12 cellular contexts compared by ENCODE assay signal in the genomic region with DNA sequence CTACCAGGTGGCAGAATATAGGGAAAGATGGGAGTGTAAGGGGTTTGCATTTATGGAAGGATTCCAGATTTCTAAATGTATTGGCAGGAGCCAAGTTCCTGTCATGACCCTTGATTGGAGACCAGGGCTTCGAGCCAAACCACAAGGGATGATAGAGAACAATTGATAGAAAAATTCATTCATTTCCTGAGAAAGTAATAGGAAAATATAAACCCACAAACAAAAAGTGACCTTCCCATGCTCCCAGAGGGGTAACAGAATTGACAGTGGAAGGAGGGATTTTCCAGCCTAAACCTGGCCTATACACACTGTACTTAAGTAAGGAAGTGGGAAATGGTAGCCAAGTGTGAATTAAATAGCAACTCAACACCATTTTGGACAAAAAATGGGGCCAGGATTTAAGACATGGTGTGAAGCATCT. TPM values are rescaled to one million over a fixed set of nuclear protein-coding genes. Genes with fewer than 3 reads are reported as not detected.
DNase-seq lines count a peak whose midpoint lies in the region; ATAC-seq and TF ChIP-seq lines count a peak whose summit lies in the region.
"Had no signal": no experiment of that assay in that cellular context is flagged by ENCODE, and none has a peak within 500 bp of the region (broad histone marks: within the 10 kb centered on the region; RNA-seq: fewer than 3 reads in every experiment).

No MANE protein-coding gene starts in this region.

- TF ChIP-seq POLR2A in suprapubic skin (IDR thresholded peaks at IDR 0.05) = no peak

- H3K36me3 ChIP-seq in ascending aorta (no peaks in the 10 kb centered on the region), suprapubic skin (no peaks in the 10 kb centered on the region)
- H3K36me3 ChIP-seq: cardiac muscle cell had no signal

- peaks cover 2 to 52% of the 10 kb centered on the region in 2 donors for H3K4me1 ChIP-seq in ascending aorta
- peaks cover 73% of the 10 kb centered on the region for H3K4me1 ChIP-seq in suprapubic skin

- peaks cover 26% of the 10 kb centered on the region for H3K27me3 Mint-ChIP-seq in activated CD8-positive, alpha-beta T cell treated with anti-CD3 and anti-CD28 coated beads, Interleukin-2, amount 10 ng/mL, durations not matched to agents 7 days and 5 days (ENCODE audit: low read depth)

- H3K27me3 ChIP-seq in ascending aorta = no peaks in the 10 kb centered on the region
- no peaks in the 10 kb centered on the region for H3K27me3 ChIP-seq in suprapubic skin
- H3K27me3 ChIP-seq: cardiac muscle cell had no signal

- 26% methylated on average over 1 of the region's 1 CpG for WGBS in suprapubic skin

- TF ChIP-seq CTCF in ascending aorta (IDR thresholded peaks at IDR 0.05) (no peak), suprapubic skin (IDR thresholded peaks at IDR 0.05) (no peak)

- intact Hi-C loops in ascending aorta (cut with DNase I) = loop anchor here (5.0 kb wide), 1 partner anchor 73 kb away; no protein-coding TSS in a partner anchor

- ATAC-seq in activated CD8-positive, alpha-beta T cell treated with anti-CD3 and anti-CD28 coated beads, Interleukin-2, amount 10 ng/mL, durations not matched to agents 7 days and 5 days = no peak
- no peak for ATAC-seq in HG03520 (IDR thresholded peaks at IDR 0.05; ENCODE audit: unreplicated experiment)
- ATAC-seq: activated CD8-positive, alpha-beta memory T cell treated with anti-CD3 and anti-CD28 coated beads, Interleukin-2, amount 10 ng/mL, durations not matched to agents 7 days and 5 days had no signal

- TF ChIP-seq EP300 in suprapubic skin (IDR thresholded peaks at IDR 0.05) = no peak

- no peak overlapping the region for H3K27ac Mint-ChIP-seq in activated CD8-positive, alpha-beta T cell treated with anti-CD3 and anti-CD28 coated beads, Interleukin-2, amount 10 ng/mL, durations not matched to agents 7 days and 5 days
- H3K27ac Mint-ChIP-seq: activated CD8-positive, alpha-beta memory T cell treated with anti-CD3 and anti-CD28 coated beads, Interleukin-2, amount 10 ng/mL, durations not matched to agents 7 days and 5 days had no signal

- no peaks in the 10 kb centered on the region for H3K36me3 Mint-ChIP-seq in activated CD8-positive, alpha-beta T cell treated with anti-CD3 and anti-CD28 coated beads, Interleukin-2, amount 10 ng/mL, durations not matched to agents 7 days and 5 days (ENCODE audit: low read depth)
- H3K36me3 Mint-ChIP-seq: activated CD8-positive, alpha-beta memory T cell treated with anti-CD3 and anti-CD28 coated beads, Interleukin-2, amount 10 ng/mL, durations not matched to agents 7 days and 5 days had no signal

- CTCF ChIA-PET in activated CD8-positive, alpha-beta T cell treated with anti-CD3 and anti-CD28 coated beads, Interleukin-2, amount 10 ng/mL, durations not matched to agents 7 days and 5 days (lab: Charles Lee) = no interaction called here

- H3K4me3 Mint-ChIP-seq in activated CD8-positive, alpha-beta T cell treated with anti-CD3 and anti-CD28 coated beads, Interleukin-2, amount 10 ng/mL, durations not matched to agents 7 days and 5 days = no peak overlapping the region
- H3K4me3 Mint-ChIP-seq: activated CD8-positive, alpha-beta memory T cell treated with anti-CD3 and anti-CD28 coated beads, Interleukin-2, amount 10 ng/mL, durations not matched to agents 7 days and 5 days; neural crest cell had no signal

- no peak overlapping the region for H3K4me3 ChIP-seq in ascending aorta
- H3K4me3 ChIP-seq in suprapubic skin = no peak overlapping the region
- H3K4me3 ChIP-seq: cardiac muscle cell had no signal

- H3K27ac ChIP-seq in ascending aorta (peak overlapping the region; percentile 82 to 89), suprapubic skin (peak overlapping the region; percentile 84)
- H3K27ac ChIP-seq: cardiac muscle cell had no signal

- H3K9me3 ChIP-seq in ascending aorta (no peaks in the 10 kb centered on the region), suprapubic skin (no peaks in the 10 kb centered on the region)

- POLR2A ChIA-PET in activated CD8-positive, alpha-beta T cell treated with anti-CD3 and anti-CD28 coated beads, Interleukin-2, amount 10 ng/mL, durations not matched to agents 7 days and 5 days (lab: Charles Lee) = no interaction called here

- H3K9me3 Mint-ChIP-seq in activated CD8-positive, alpha-beta T cell treated with anti-CD3 and anti-CD28 coated beads, Interleukin-2, amount 10 ng/mL, durations not matched to agents 7 days and 5 days (ENCODE audit: insufficient read depth) = no peaks in the 10 kb centered on the region
- H3K9me3 Mint-ChIP-seq: neural crest cell had no signal

- DNase-seq in LoVo (ENCODE audit: low spot score) (peak; percentile 27), ascending aorta (ENCODE audit: low spot score in 2 of 2) (no peak), glomerular visceral epithelial cell (ENCODE audit: extremely low spot score) (peak; percentile 75), suprapubic skin (ENCODE audit: low spot score in 2 of 2) (no peak), activated gamma-delta T cell treated with Interleukin-2 at 50 U/mL for 16 hours (no peak)
- DNase-seq in activated CD8-positive, alpha-beta T cell treated with anti-CD3 and anti-CD28 coated beads, Interleukin-2, amount 10 ng/mL, durations not matched to agents 7 days and 5 days = no peak
- DNase-seq: activated CD8-positive, alpha-beta memory T cell treated with anti-CD3 and anti-CD28 coated beads, Interleukin-2, amount 10 ng/mL, durations not matched to agents 7 days and 5 days; H7; NCI-H2107 had no signal

- no peaks in the 10 kb centered on the region for H3K4me1 Mint-ChIP-seq in activated CD8-positive, alpha-beta T cell treated with anti-CD3 and anti-CD28 coated beads, Interleukin-2, amount 10 ng/mL, durations not matched to agents 7 days and 5 days (ENCODE audit: low read depth)
- H3K4me1 Mint-ChIP-seq: activated CD8-positive, alpha-beta memory T cell treated with anti-CD3 and anti-CD28 coated beads, Interleukin-2, amount 10 ng/mL, durations not matched to agents 7 days and 5 days had no signal

RNA-seq across cellular contexts. Expression of a gene that starts 22.4 kb away (rescaled TPM):
- total RNA-seq in ascending aorta (0.85 TPM), suprapubic skin (1 to 10 TPM in 3 of 4 donors, under 1 TPM in 1; 0.49 to 2.6 (median 1.4) TPM)
- 1 to 10 TPM; 7.3 TPM for total RNA-seq in activated CD8-positive, alpha-beta T cell treated with anti-CD3 and anti-CD28 coated beads, Interleukin-2, amount 10 ng/mL, durations not matched to agents 7 days and 5 days
- total RNA-seq: cardiac muscle cell had no signal

RNA-seq across cellular contexts. Expression of a gene that starts 27.9 kb away (rescaled TPM):
- 57.9 TPM for total RNA-seq in ascending aorta
- 10 to 100 TPM; 15.6 to 21.2 (median 18.8) TPM for total RNA-seq in suprapubic skin
- total RNA-seq in activated CD8-positive, alpha-beta T cell treated with anti-CD3 and anti-CD28 coated beads, Interleukin-2, amount 10 ng/mL, durations not matched to agents 7 days and 5 days = 10 to 100 TPM; 23.5 to 29.2 TPM

RNA-seq across cellular contexts. Expression of a gene that starts 48.3 kb away (rescaled TPM):
- total RNA-seq in ascending aorta = 1.9 TPM
- total RNA-seq in suprapubic skin = 1 to 10 TPM; 1.5 to 4.9 (median 2.1) TPM
- total RNA-seq in activated CD8-positive, alpha-beta T cell treated with anti-CD3 and anti-CD28 coated beads, Interleukin-2, amount 10 ng/mL, durations not matched to agents 7 days and 5 days = 10 to 100 TPM; 42.8 to 43.7 TPM

Comparison
In these comparisons a context has a peak if more than half of its experiments do, and no peak if none do; other contexts are left out.
1. DNase-seq: peak in LoVo (single experiment) and glomerular visceral epithelial cell (single experiment); none in ascending aorta (0 of 2), suprapubic skin (0 of 2), activated CD8-positive, alpha-beta T cell treated with anti-CD3 and anti-CD28 coated beads, Interleukin-2, amount 10 ng/mL, durations not matched to agents 7 days and 5 days (single experiment) and activated gamma-delta T cell treated with Interleukin-2 at 50 U/mL for 16 hours (single experiment).
2. RNA of a gene that starts 48.3 kb away (total RNA-seq): 42.8 to 43.7 TPM in activated CD8-positive, alpha-beta T cell treated with anti-CD3 and anti-CD28 coated beads, Interleukin-2, amount 10 ng/mL, durations not matched to agents 7 days and 5 days; 1.5 to 4.9 TPM in suprapubic skin and 1.9 TPM in ascending aorta (single experiment); every median in the first group is over 4 times any median in the second.